In genomic region chr7:157194948-157195347, GRCh38 we compare ENCODE assay signal across 21 cellular contexts.
"Had no signal": no experiment of that assay in that cellular context is flagged by ENCODE, and none has a peak within 500 bp of the region (broad histone marks: within the 10 kb centered on the region; RNA-seq: fewer than 3 reads in every experiment).

No MANE protein-coding gene starts in this region.

- H3K4me1 ChIP-seq: colonic mucosa, gastrocnemius medialis, left lung, suprapubic skin, uterus had no signal

- DNase-seq: activated CD4-positive, alpha-beta T cell treated with anti-CD3 and anti-CD28 coated beads for 48 hours; activated CD8-positive, alpha-beta T cell treated with anti-CD3 and anti-CD28 coated beads for 36 hours; activated gamma-delta T cell; activated T-cell treated with anti-CD3 and anti-CD28 coated beads, Interleukin-2, amount 50 U/mL, for 4 hours; anterior cingulate cortex; brain microvascular endothelial cell; central memory CD4-positive, alpha-beta T cell; colonic mucosa; erythroblast; gastrocnemius medialis; kidney; left lung; occipital lobe; posterior cingulate gyrus; retina; stimulated activated naive CD4-positive, alpha-beta T cell treated with Interleukin-2 at 50 U/mL for 16 hours; transverse colon; uterus had no signal

- H3K27me3 ChIP-seq: brain microvascular endothelial cell, colonic mucosa, gastrocnemius medialis, left lung, suprapubic skin, transverse colon, uterus had no signal

- H3K27ac ChIP-seq: brain microvascular endothelial cell, colonic mucosa, gastrocnemius medialis, left lung, suprapubic skin, transverse colon, uterus had no signal

- H3K4me3 Mint-ChIP-seq: activated CD8-positive, alpha-beta T cell treated with anti-CD3 and anti-CD28 coated beads for 36 hours; activated T-cell treated with anti-CD3 and anti-CD28 coated beads, Interleukin-2, amount 50 U/mL, for 4 hours; T-helper 2 cell treated with Interferon-gamma antibody and Interleukin-4, amounts not matched to agents 5 μg/mL and 100 μg/mL, for 36 hours; WTC11 had no signal

- H3K4me3 ChIP-seq: colonic mucosa, gastrocnemius medialis, left lung, suprapubic skin, transverse colon, uterus had no signal

- H3K27ac Mint-ChIP-seq: T-helper 2 cell treated with Interferon-gamma antibody and Interleukin-4, amounts not matched to agents 5 μg/mL and 100 μg/mL, for 36 hours had no signal

- H3K9me3 Mint-ChIP-seq: activated CD8-positive, alpha-beta T cell treated with anti-CD3 and anti-CD28 coated beads for 36 hours; activated T-cell treated with anti-CD3 and anti-CD28 coated beads, Interleukin-2, amount 50 U/mL, for 4 hours; T-helper 2 cell treated with Interferon-gamma antibody and Interleukin-4, amounts not matched to agents 5 μg/mL and 100 μg/mL, for 36 hours; WTC11 had no signal

- ATAC-seq: activated CD8-positive, alpha-beta T cell treated with anti-CD3 and anti-CD28 coated beads for 36 hours; activated T-cell treated with anti-CD3 and anti-CD28 coated beads, Interleukin-2, amount 50 U/mL, for 4 hours; gastrocnemius medialis; left lung; WTC11 had no signal

- H3K36me3 ChIP-seq: uterus had no signal

- H3K27me3 Mint-ChIP-seq: activated CD8-positive, alpha-beta T cell treated with anti-CD3 and anti-CD28 coated beads for 36 hours had no signal

- H3K9me3 ChIP-seq: colonic mucosa, gastrocnemius medialis, left lung, suprapubic skin, transverse colon, uterus had no signal
